20 cellular contexts compared by ENCODE assay signal in the genomic region with DNA sequence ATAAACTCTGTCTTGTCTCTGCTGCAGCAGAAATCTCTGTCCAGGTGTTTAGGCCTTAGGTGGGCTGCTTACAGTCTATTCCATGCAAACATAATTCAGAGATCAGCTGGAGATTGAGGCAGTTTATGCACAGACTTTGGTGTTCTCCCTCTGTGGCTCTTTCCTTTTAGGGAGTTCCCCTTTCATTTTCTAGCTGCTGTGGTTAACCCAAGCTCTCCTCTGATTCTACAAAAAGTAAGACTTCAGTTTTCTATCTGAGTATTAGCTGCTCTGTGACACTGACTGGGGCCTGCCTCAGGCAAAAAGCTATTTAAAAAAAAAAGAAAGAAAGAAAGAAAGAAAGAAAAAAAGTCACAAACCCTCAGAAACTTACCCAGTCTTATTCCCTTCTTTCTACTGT.
A peak's percentile ranks its signal among the peaks of the same experiment; 100 is the strongest.
DNase-seq lines count a peak whose midpoint lies in the region; ATAC-seq, FAIRE-seq and TF ChIP-seq lines count a peak whose summit lies in the region.
"Had no signal": no experiment of that assay in that cellular context is flagged by ENCODE, and none has a peak within 500 bp of the region (broad histone marks: within the 10 kb centered on the region; RNA-seq: fewer than 3 reads in every experiment).

No MANE protein-coding gene starts in this region.

- H3K4me3 Mint-ChIP-seq in CD4-positive, alpha-beta T cell: no peak overlapping the region
- H3K4me3 Mint-ChIP-seq in T-helper 2 cell treated with Interferon-gamma antibody and Interleukin-4, amounts not matched to agents 5 μg/mL and 100 μg/mL, for 36 hours: no peak overlapping the region
- H3K4me3 Mint-ChIP-seq: endodermal cell; natural killer cell treated with Interleukin-12 subunit alpha and Interleukin-12 subunit beta and Interleukin-15 and Interleukin-18, amount 100 ng/mL, for 72 hours had no signal

- TF ChIP-seq POLR2A in HepG2 (IDR thresholded peaks at IDR 0.05; ENCODE audit: insufficient read depth in 1 of 2, low read depth in 2 of 2, low read length in 2 of 2): no peak

- H3K4me1 ChIP-seq in HepG2 (ENCODE audit: insufficient read depth, low read length): no peaks in the 10 kb centered on the region
- H3K4me1 ChIP-seq: ascending aorta, heart left ventricle, testis had no signal

- TF ChIP-seq RAD21 in HepG2 (CRISPR knock-in tag; IDR thresholded peaks at IDR 0.05): no peak

- TF ChIP-seq EP300 in HepG2 (IDR thresholded peaks at IDR 0.05; ENCODE audit: low read depth in 2 of 2, low read length in 2 of 2) (no peak), HepG2 (CRISPR knock-in tag; IDR thresholded peaks at IDR 0.05; ENCODE audit: borderline replicate concordance) (no peak)

- H3K27me3 Mint-ChIP-seq in CD4-positive, alpha-beta T cell: peaks cover 7% of the 10 kb centered on the region
- peaks cover 15% of the 10 kb centered on the region for H3K27me3 Mint-ChIP-seq in T-helper 2 cell treated with Interferon-gamma antibody and Interleukin-4, amounts not matched to agents 5 μg/mL and 100 μg/mL, for 36 hours (ENCODE audit: low read depth)

- intact Hi-C loops in CD4-positive, alpha-beta T cell (cut with DNase I, micrococcal nuclease): no loop called here
- intact Hi-C loops in HepG2 (cut with micrococcal nuclease; ENCODE audit: unreplicated experiment): no loop called here

- POLR2A ChIA-PET in CD4-positive, alpha-beta T cell (lab: Charles Lee): no interaction called here
- POLR2A ChIA-PET in HepG2 (lab: Yijun Ruan, JAX): no interaction called here

- in situ Hi-C loops in HepG2 (cut with HindIII; ENCODE audit: extremely low pct_ligation_motif_present, low pct_unique_long_range_greater_than_20kb): no loop called here

- H2AFZ ChIP-seq in HepG2 (ENCODE audit: low read length): no peak overlapping the region

- no peaks in the 10 kb centered on the region for H3K9me3 ChIP-seq in CD4-positive, alpha-beta T cell (ENCODE audit: control insufficient read depth, low read length)
- H3K9me3 ChIP-seq in HepG2 (ENCODE audit: low read length): no peaks in the 10 kb centered on the region
- H3K9me3 ChIP-seq: ascending aorta, testis had no signal

- CTCF ChIA-PET in CD4-positive, alpha-beta T cell (lab: Charles Lee): no interaction called here
- CTCF ChIA-PET in HepG2 (lab: Yijun Ruan, JAX; ENCODE audit: low intra/inter-chr PET ratio, low total read pairs): no interaction called here

- no peaks in the 10 kb centered on the region for H4K20me1 ChIP-seq in HepG2 (ENCODE audit: insufficient read depth, low read length)

- no peaks in the 10 kb centered on the region for H3K36me3 Mint-ChIP-seq in CD4-positive, alpha-beta T cell (ENCODE audit: low read depth)
- no peaks in the 10 kb centered on the region for H3K36me3 Mint-ChIP-seq in T-helper 2 cell treated with Interferon-gamma antibody and Interleukin-4, amounts not matched to agents 5 μg/mL and 100 μg/mL, for 36 hours (ENCODE audit: low read depth)

- ATAC-seq in CD4-positive, alpha-beta T cell (ENCODE audit: poor library complexity): peak; percentile 46
- no peak for ATAC-seq in HG03280 (IDR thresholded peaks at IDR 0.05; ENCODE audit: unreplicated experiment)
- ATAC-seq in HepG2: no peak
- ATAC-seq: heart left ventricle had no signal

- DNase-seq in CD4-positive, alpha-beta T cell: no peak
- peak; percentile 8 for DNase-seq in GM12864 (ENCODE audit: low read depth)
- DNase-seq in Jurkat, Clone E6-1 (ENCODE audit: low read depth, low spot score): peak; percentile 80
- DNase-seq in T-helper 2 cell treated with Interferon-gamma antibody and Interleukin-4, amounts not matched to agents 5 μg/mL and 100 μg/mL, for 36 hours (ENCODE audit: low spot score): peak; percentile 7
- no peak for DNase-seq in NCI-H1417 treated with DMSO at 0.1 percent for 48 hours (lab: John Stamatoyannopoulos, UW)
- no peak for DNase-seq in HepG2 (ENCODE audit: low spot score)
- DNase-seq: activated CD8-positive, alpha-beta memory T cell treated with anti-CD3 and anti-CD28 coated beads for 24 hours; activated effector memory CD4-positive, alpha-beta T cell treated with anti-CD3 and anti-CD28 coated beads, Interleukin-2, amount 50 U/mL, for 16 hours; AML-193; endodermal cell; GF-D8; heart left ventricle; kidney; NCI-H2171; NCI-H774; stimulated activated CD4-positive, alpha-beta T cell treated with anti-CD3 and anti-CD28 coated beads, Interleukin-4, amount 100 ng/mL, for 24 hours; testis had no signal

- no peak overlapping the region for H3K4me2 ChIP-seq in HepG2 (ENCODE audit: low read depth, low read length)

- H3K9me3 Mint-ChIP-seq in CD4-positive, alpha-beta T cell: peaks cover 4% of the 10 kb centered on the region
- no peaks in the 10 kb centered on the region for H3K9me3 Mint-ChIP-seq in T-helper 2 cell treated with Interferon-gamma antibody and Interleukin-4, amounts not matched to agents 5 μg/mL and 100 μg/mL, for 36 hours
- H3K9me3 Mint-ChIP-seq: natural killer cell treated with Interleukin-12 subunit alpha and Interleukin-12 subunit beta and Interleukin-15 and Interleukin-18, amount 100 ng/mL, for 72 hours had no signal

- peaks cover 12% of the 10 kb centered on the region for H3K4me1 Mint-ChIP-seq in CD4-positive, alpha-beta T cell (ENCODE audit: low read depth)
- H3K4me1 Mint-ChIP-seq in T-helper 2 cell treated with Interferon-gamma antibody and Interleukin-4, amounts not matched to agents 5 μg/mL and 100 μg/mL, for 36 hours (ENCODE audit: low read depth): no peaks in the 10 kb centered on the region

- no peak overlapping the region for H3K9ac ChIP-seq in HepG2 (ENCODE audit: insufficient read depth, low read depth, low read length)

- TF ChIP-seq CTCF in CD4-positive, alpha-beta T cell (IDR thresholded peaks at IDR 0.05): no peak
- no peak for TF ChIP-seq CTCF in GM12864 (IDR thresholded peaks at IDR 0.05; ENCODE audit: low read depth, low read length, missing control alignments)
- TF ChIP-seq CTCF in HepG2 (CRISPR knock-in tag; IDR thresholded peaks at IDR 0.05): no peak

- peaks cover 3% of the 10 kb centered on the region for H3K27me3 ChIP-seq in CD4-positive, alpha-beta T cell (ENCODE audit: control insufficient read depth, insufficient read depth, low read length)
- peaks cover 1 to 9% of the 10 kb centered on the region in 2 experiments; a peak in 2 of 5 replicates for H3K27me3 ChIP-seq in HepG2 (ENCODE audit: control insufficient read depth in 1 of 2, insufficient read depth in 2 of 2, low read length in 2 of 2)
- H3K27me3 ChIP-seq: ascending aorta, heart left ventricle, testis had no signal

- no peak overlapping the region for H3K4me3 ChIP-seq in GM12864 (ENCODE audit: low read depth, low read length)
- no peak overlapping the region for H3K4me3 ChIP-seq in Jurkat, Clone E6-1 (ENCODE audit: low read length)
- no peak overlapping the region for H3K4me3 ChIP-seq in HepG2 (replicated peaks in 1 of 3; ENCODE audit: insufficient read depth in 1 of 3, low read depth in 2 of 3, low read length in 3 of 3)
- H3K4me3 ChIP-seq: ascending aorta, heart left ventricle, testis had no signal

- no peak overlapping the region for H3K27ac Mint-ChIP-seq in CD4-positive, alpha-beta T cell
- no peak overlapping the region for H3K27ac Mint-ChIP-seq in T-helper 2 cell treated with Interferon-gamma antibody and Interleukin-4, amounts not matched to agents 5 μg/mL and 100 μg/mL, for 36 hours
- H3K27ac Mint-ChIP-seq: endodermal cell; natural killer cell treated with Interleukin-12 subunit alpha and Interleukin-12 subunit beta and Interleukin-15 and Interleukin-18, amount 100 ng/mL, for 72 hours had no signal

- no peaks in the 10 kb centered on the region for H3K36me3 ChIP-seq in HepG2 (replicated peaks in 1 of 2; ENCODE audit: control insufficient read depth in 1 of 2, insufficient read depth in 2 of 2, low read length in 2 of 2)
- H3K36me3 ChIP-seq: ascending aorta, heart left ventricle had no signal

- FAIRE-seq in HepG2 (lab: Jason Lieb, UNC): no peak
- FAIRE-seq: kidney had no signal

- BruUV-seq in HepG2 (replicated peaks; lab: Mats Ljungman, UMichigan): no TSS peak

- H3K27ac ChIP-seq in CD4-positive, alpha-beta T cell (ENCODE audit: low read depth, low read length): no peak overlapping the region
- H3K27ac ChIP-seq in HepG2 (ENCODE audit: extremely low read length, insufficient read depth, low read length): no peak overlapping the region
- H3K27ac ChIP-seq: ascending aorta, heart left ventricle, testis had no signal

- no peaks in the 10 kb centered on the region for H3K79me2 ChIP-seq in HepG2 (ENCODE audit: insufficient read depth, low read length)

TF ChIP-seq in HepG2, 621 proteins besides CTCF, POLR2A, EP300 and RAD21:
- no peak for TF ChIP-seq RFXAP (CRISPR knock-in tag; IDR thresholded peaks at IDR 0.05; ENCODE audit: borderline replicate concordance)
- no peak for TF ChIP-seq FOXM1 (CRISPR knock-in tag; IDR thresholded peaks at IDR 0.05)
- TF ChIP-seq KMT2A (CRISPR knock-in tag; IDR thresholded peaks at IDR 0.05): no peak
- TF ChIP-seq SRSF9 (IDR thresholded peaks at IDR 0.05; ENCODE audit: borderline replicate concordance, insufficient read depth, low read depth, low read length, poor library complexity, severe bottlenecking): no peak
- no peak for TF ChIP-seq KMT2B (CRISPR knock-in tag; IDR thresholded peaks at IDR 0.05)
- TF ChIP-seq ZNF720 (CRISPR knock-in tag; IDR thresholded peaks at IDR 0.05): no peak
- no peak for TF ChIP-seq KLF9 (CRISPR knock-in tag; IDR thresholded peaks at IDR 0.05; ENCODE audit: low read depth)
- TF ChIP-seq POLR2AphosphoS5 (IDR thresholded peaks at IDR 0.05; ENCODE audit: low read depth, low read length): no peak
TF ChIP-seq in HepG2: peak in this region for 0.

Comparison
In these comparisons a context has a peak if more than half of its experiments do, and no peak if none do; other contexts are left out.
1. DNase-seq: peak in GM12864 (single experiment), Jurkat, Clone E6-1 (single experiment) and T-helper 2 cell treated with Interferon-gamma antibody and Interleukin-4, amounts not matched to agents 5 μg/mL and 100 μg/mL, for 36 hours (single experiment); none in CD4-positive, alpha-beta T cell (0 of 10), NCI-H1417 treated with DMSO at 0.1 percent for 48 hours (single experiment) and HepG2 (single experiment).